ENCODE assay signal across 27 cellular contexts in genomic region chr15:76803049-76803571, GRCh38.
"Had no signal": no experiment of that assay in that cellular context is flagged by ENCODE, and none has a peak within 500 bp of the region (broad histone marks: within the 10 kb centered on the region; RNA-seq: fewer than 3 reads in every experiment).

No MANE protein-coding gene starts in this region.

- H3K4me3 ChIP-seq: adrenal gland, ascending aorta, lung, ovary, psoas muscle had no signal

- H3K27me3 ChIP-seq: adrenal gland, ascending aorta, brain microvascular endothelial cell, neutrophil, ovary had no signal

- H3K9me3 Mint-ChIP-seq: activated CD4-positive, alpha-beta memory T cell treated with anti-CD3 and anti-CD28 coated beads, Interleukin-2, amount 10 ng/mL, durations not matched to agents 7 days and 5 days; activated CD4-positive, alpha-beta T cell treated with anti-CD3 and anti-CD28 coated beads, Interleukin-2, amount 10 ng/mL, durations not matched to agents 24 days and 14 days; activated naive CD4-positive, alpha-beta T cell treated with anti-CD3 and anti-CD28 coated beads, Interleukin-2, amount 50 U/mL, for 24 hours; dendritic cell treated with granulocyte-macrophage colony-stimulating factor and Interleukin-4, amounts not matched to agents 40 ng/mL and 50 ng/mL, for 4 days; immature natural killer cell; natural killer cell had no signal

- H3K36me3 ChIP-seq: brain microvascular endothelial cell, ovary had no signal

- H3K27ac ChIP-seq: adrenal gland, ascending aorta, brain microvascular endothelial cell, neutrophil, ovary, psoas muscle had no signal

- DNase-seq: activated CD4-positive, alpha-beta memory T cell treated with anti-CD3 and anti-CD28 coated beads, Interleukin-2, amount 10 ng/mL, durations not matched to agents 7 days and 5 days; activated CD4-positive, alpha-beta T cell treated with anti-CD3 and anti-CD28 coated beads, Interleukin-2, amount 10 ng/mL, durations not matched to agents 24 days and 14 days; activated CD8-positive, alpha-beta memory T cell treated with anti-CD3 and anti-CD28 coated beads, Interleukin-2, amount 10 ng/mL, durations not matched to agents 7 days and 5 days; activated gamma-delta T cell; activated T-cell treated with anti-CD3 and anti-CD28 coated beads for 4 hours; adrenal gland; brain microvascular endothelial cell; caudate nucleus; effector CD4-positive, alpha-beta T cell; foreskin fibroblast; immature natural killer cell; midbrain; natural killer cell; ovary; psoas muscle; right cardiac atrium; stimulated activated CD4-positive, alpha-beta T cell treated with anti-CD3 and anti-CD28 coated beads, Interleukin-4, amount 100 ng/mL, for 24 hours; stimulated activated naive CD4-positive, alpha-beta T cell treated with Interleukin-2 at 50 U/mL for 16 hours; T-helper 2 cell had no signal

- FAIRE-seq: endometrium had no signal

- H3K4me3 Mint-ChIP-seq: activated CD4-positive, alpha-beta memory T cell treated with anti-CD3 and anti-CD28 coated beads, Interleukin-2, amount 10 ng/mL, durations not matched to agents 7 days and 5 days; activated CD4-positive, alpha-beta T cell treated with anti-CD3 and anti-CD28 coated beads, Interleukin-2, amount 10 ng/mL, durations not matched to agents 24 days and 14 days; activated CD8-positive, alpha-beta memory T cell treated with anti-CD3 and anti-CD28 coated beads, Interleukin-2, amount 10 ng/mL, durations not matched to agents 7 days and 5 days; activated naive CD4-positive, alpha-beta T cell treated with anti-CD3 and anti-CD28 coated beads, Interleukin-2, amount 50 U/mL, for 24 hours; dendritic cell treated with granulocyte-macrophage colony-stimulating factor and Interleukin-4, amounts not matched to agents 40 ng/mL and 50 ng/mL, for 4 days; immature natural killer cell; natural killer cell had no signal

- H3K27ac Mint-ChIP-seq: activated CD4-positive, alpha-beta memory T cell treated with anti-CD3 and anti-CD28 coated beads, Interleukin-2, amount 10 ng/mL, durations not matched to agents 7 days and 5 days; activated CD4-positive, alpha-beta T cell treated with anti-CD3 and anti-CD28 coated beads, Interleukin-2, amount 10 ng/mL, durations not matched to agents 24 days and 14 days; activated CD8-positive, alpha-beta memory T cell treated with anti-CD3 and anti-CD28 coated beads, Interleukin-2, amount 10 ng/mL, durations not matched to agents 7 days and 5 days; dendritic cell treated with granulocyte-macrophage colony-stimulating factor and Interleukin-4, amounts not matched to agents 40 ng/mL and 50 ng/mL, for 4 days; immature natural killer cell; natural killer cell had no signal

- H3K4me1 Mint-ChIP-seq: activated CD4-positive, alpha-beta memory T cell treated with anti-CD3 and anti-CD28 coated beads, Interleukin-2, amount 10 ng/mL, durations not matched to agents 7 days and 5 days; activated CD4-positive, alpha-beta T cell treated with anti-CD3 and anti-CD28 coated beads, Interleukin-2, amount 10 ng/mL, durations not matched to agents 24 days and 14 days; activated CD8-positive, alpha-beta memory T cell treated with anti-CD3 and anti-CD28 coated beads, Interleukin-2, amount 10 ng/mL, durations not matched to agents 7 days and 5 days; activated naive CD4-positive, alpha-beta T cell treated with anti-CD3 and anti-CD28 coated beads, Interleukin-2, amount 50 U/mL, for 24 hours; immature natural killer cell; natural killer cell had no signal

- H3K27me3 Mint-ChIP-seq: activated CD4-positive, alpha-beta memory T cell treated with anti-CD3 and anti-CD28 coated beads, Interleukin-2, amount 10 ng/mL, durations not matched to agents 7 days and 5 days; activated CD4-positive, alpha-beta T cell treated with anti-CD3 and anti-CD28 coated beads, Interleukin-2, amount 10 ng/mL, durations not matched to agents 24 days and 14 days; activated CD8-positive, alpha-beta memory T cell treated with anti-CD3 and anti-CD28 coated beads, Interleukin-2, amount 10 ng/mL, durations not matched to agents 7 days and 5 days; activated naive CD4-positive, alpha-beta T cell treated with anti-CD3 and anti-CD28 coated beads, Interleukin-2, amount 50 U/mL, for 24 hours; dendritic cell treated with granulocyte-macrophage colony-stimulating factor and Interleukin-4, amounts not matched to agents 40 ng/mL and 50 ng/mL, for 4 days had no signal

- ATAC-seq: activated CD4-positive, CD25-positive, alpha-beta regulatory T cell treated with anti-CD3 and anti-CD28 coated beads, Interleukin-2, amount 50 U/mL, for 24 hours; activated CD8-positive, alpha-beta memory T cell treated with anti-CD3 and anti-CD28 coated beads, Interleukin-2, amount 10 ng/mL, durations not matched to agents 7 days and 5 days; left lobe of liver; natural killer cell; psoas muscle; right cardiac atrium had no signal

- H3K9me3 ChIP-seq: adrenal gland, ascending aorta, neutrophil, ovary, psoas muscle had no signal

- H3K4me1 ChIP-seq: adrenal gland, ascending aorta had no signal
